Comparison of ENCODE assay signal across 8 cellular contexts in genomic region chr10:8332730-8333111, GRCh38.
DNase-seq lines count a peak whose midpoint lies in the region; ATAC-seq, FAIRE-seq and TF ChIP-seq lines count a peak whose summit lies in the region.

No MANE protein-coding gene starts in this region.

- no peak for TF ChIP-seq CTCF in A549 (IDR thresholded peaks at IDR 0.05)
- TF ChIP-seq CTCF in astrocyte of the spinal cord (IDR thresholded peaks at IDR 0.05; ENCODE audit: low read depth, low read length) = no peak

- H3K9me3 ChIP-seq in A549 (no peaks in the 10 kb centered on the region), HAP-1 (no peaks in the 10 kb centered on the region), mononuclear cell (ENCODE audit: low read depth, low read length) (no peaks in the 10 kb centered on the region)

- in situ Hi-C loops in HAP-1 (cut with MboI; ENCODE audit: low sequenced_read_pairs) (no loop called here), astrocyte of the spinal cord (cut with HindIII; ENCODE audit: low sequenced_read_pairs) (no loop called here)

- no peak for TF ChIP-seq EP300 in A549 (IDR thresholded peaks at IDR 0.05)

- H3K27me3 ChIP-seq in HAP-1 (ENCODE audit: low read depth) = peaks cover 9% of the 10 kb centered on the region
- peaks cover 12% of the 10 kb centered on the region for H3K27me3 ChIP-seq in mononuclear cell (ENCODE audit: insufficient read depth, low read length)

- no peaks in the 10 kb centered on the region for H3K4me1 ChIP-seq in A549
- no peaks in the 10 kb centered on the region for H3K4me1 ChIP-seq in HAP-1
- H3K4me1 ChIP-seq in mononuclear cell (ENCODE audit: insufficient read depth, low read length) = peaks cover 19% of the 10 kb centered on the region

- TF ChIP-seq POLR2A in A549 (IDR thresholded peaks at IDR 0.05; ENCODE audit: low read length) = no peak

- no peak for FAIRE-seq in A549 (lab: Jason Lieb, UNC)
- no peak for FAIRE-seq in frontal cortex (lab: Jason Lieb, UNC)

- H3K4me3 ChIP-seq in A549 = peak overlapping the region; percentile 39
- H3K4me3 ChIP-seq in HAP-1 = peak overlapping the region; percentile 16; the same call in 1 of the 2 replicates
- peak overlapping the region; percentile 22 for H3K4me3 ChIP-seq in astrocyte of the spinal cord (ENCODE audit: low read depth, low read length)
- peak overlapping the region; percentile 25 for H3K4me3 ChIP-seq in mononuclear cell (ENCODE audit: low read length)

- ATAC-seq in A549 (no peak; a peak in 2 of 6 replicates), GM18907 (IDR thresholded peaks at IDR 0.05; ENCODE audit: unreplicated experiment) (no peak)

- POLR2A ChIA-PET in A549 (lab: Yijun Ruan, JAX) = interaction anchor here (1.0 kb wide), 1 partner anchor 34 kb away, joined by 4 read pairs; no protein-coding TSS in a partner anchor

- DNase-seq in A549 (ENCODE audit: low read depth in 1 of 2, low spot score in 1 of 2) (no peak), HAP-1 (ENCODE audit: low spot score in 2 of 2) (no peak), astrocyte of the spinal cord (ENCODE audit: low read depth, low spot score) (no peak), frontal cortex (ENCODE audit: low spot score in 2 of 2) (no peak), germinal center (ENCODE audit: low spot score) (no peak)
- no peak for DNase-seq in activated effector memory CD4-positive, alpha-beta T cell treated with Interleukin-2 at 50 U/mL for 16 hours

- WGBS in A549 (ENCODE audit: missing lambda C conversion rate) = 14% methylated on average over 6 of the region's 6 CpGs

- peak overlapping the region; percentile 38 to 66; a peak in 5 of 6 replicates for H3K27ac ChIP-seq in A549

- CTCF ChIA-PET in A549 (lab: Yijun Ruan, JAX) = interaction anchor here (1.1 kb wide), 1 partner anchor 126 kb away, joined by 3 read pairs; no protein-coding TSS in a partner anchor

- no peak for TF ChIP-seq RAD21 in A549 (conservative IDR thresholded peaks at IDR 0.05 in 1 of 2, IDR thresholded peaks at IDR 0.05 in 1 of 2)

- peak overlapping the region; percentile 68 for H3K4me2 ChIP-seq in A549

- no peaks in the 10 kb centered on the region for H3K36me3 ChIP-seq in HAP-1 (replicated peaks)

TF ChIP-seq in A549, 52 proteins besides CTCF, POLR2A, EP300 and RAD21:
- TF ChIP-seq JUN (IDR thresholded peaks at IDR 0.05) = no peak
- TF ChIP-seq FOXS1 (CRISPR knock-in tag; IDR thresholded peaks at IDR 0.05) = no peak
- no peak for TF ChIP-seq RNF2 (IDR thresholded peaks at IDR 0.05; ENCODE audit: borderline replicate concordance, low read depth)
- TF ChIP-seq MAZ (IDR thresholded peaks at IDR 0.05; ENCODE audit: borderline replicate concordance, low read depth, low read length) = no peak
